14 cellular contexts compared by ENCODE assay signal in the genomic region with DNA sequence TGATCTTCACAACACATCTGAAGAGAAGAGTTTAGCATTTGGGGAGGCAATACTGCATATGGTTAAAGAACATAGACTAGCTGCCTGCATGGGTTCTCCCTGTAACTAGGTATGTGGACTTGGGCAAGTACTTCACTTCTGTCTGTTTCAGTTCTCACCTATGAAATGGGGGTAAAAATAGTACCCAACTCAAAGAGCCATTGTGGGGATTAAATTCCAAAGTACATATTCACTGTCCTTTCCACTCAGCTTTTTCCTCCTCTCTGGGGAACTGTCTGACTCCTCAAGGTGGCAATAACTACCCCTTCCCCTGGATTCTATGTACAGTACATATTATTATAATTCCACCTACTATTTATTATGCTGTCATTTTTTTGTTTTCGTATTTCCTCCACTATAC.
"Had no signal": no experiment of that assay in that cellular context is flagged by ENCODE, and none has a peak within 500 bp of the region (broad histone marks: within the 10 kb centered on the region; RNA-seq: fewer than 3 reads in every experiment).

No MANE protein-coding gene starts in this region.

- DNase-seq: activated CD4-positive, alpha-beta T cell treated with anti-CD3 and anti-CD28 coated beads, Interleukin-2, amount 50 U/mL, for 1 hour; activated CD4-positive, CD25-positive, alpha-beta regulatory T cell; activated naive CD4-positive, alpha-beta T cell treated with anti-CD3 and anti-CD28 coated beads, Interleukin-2, amount 10 ng/mL, durations not matched to agents 7 days and 5 days; effector CD8-positive, alpha-beta T cell; esophagus squamous epithelium; right cardiac atrium; SHP77; SK-N-SH; stimulated activated CD4-positive, alpha-beta T cell treated with anti-CD3 and anti-CD28 coated beads, Interleukin-2, amount 100 ng/mL, for 24 hours; testis; upper lobe of left lung had no signal

- H3K27ac ChIP-seq: esophagus squamous epithelium, prostate gland, testis, upper lobe of left lung had no signal

- H3K4me3 ChIP-seq: esophagus squamous epithelium, prostate gland, testis, upper lobe of left lung had no signal

- H3K27me3 ChIP-seq: esophagus squamous epithelium, testis, upper lobe of left lung had no signal

- H3K9me3 ChIP-seq: esophagus squamous epithelium, prostate gland, SK-N-SH, testis, upper lobe of left lung had no signal

- H3K9me3 Mint-ChIP-seq: activated naive CD4-positive, alpha-beta T cell treated with anti-CD3 and anti-CD28 coated beads, Interleukin-2, amount 10 ng/mL, durations not matched to agents 7 days and 5 days; dendritic cell treated with granulocyte-macrophage colony-stimulating factor and Interleukin-4, amounts not matched to agents 40 ng/mL and 50 ng/mL, for 4 days; T-helper 2 cell treated with Interferon-gamma antibody and Interleukin-4, amounts not matched to agents 5 μg/mL and 100 μg/mL, for 36 hours had no signal

- H3K4me1 Mint-ChIP-seq: activated naive CD4-positive, alpha-beta T cell treated with anti-CD3 and anti-CD28 coated beads, Interleukin-2, amount 10 ng/mL, durations not matched to agents 7 days and 5 days had no signal

- H3K4me3 Mint-ChIP-seq: activated naive CD4-positive, alpha-beta T cell treated with anti-CD3 and anti-CD28 coated beads, Interleukin-2, amount 10 ng/mL, durations not matched to agents 7 days and 5 days; dendritic cell treated with granulocyte-macrophage colony-stimulating factor and Interleukin-4, amounts not matched to agents 40 ng/mL and 50 ng/mL, for 4 days; T-helper 2 cell treated with Interferon-gamma antibody and Interleukin-4, amounts not matched to agents 5 μg/mL and 100 μg/mL, for 36 hours had no signal

- H3K4me1 ChIP-seq: esophagus squamous epithelium, prostate gland, testis, upper lobe of left lung had no signal

- H3K27me3 Mint-ChIP-seq: activated naive CD4-positive, alpha-beta T cell treated with anti-CD3 and anti-CD28 coated beads, Interleukin-2, amount 10 ng/mL, durations not matched to agents 7 days and 5 days; dendritic cell treated with granulocyte-macrophage colony-stimulating factor and Interleukin-4, amounts not matched to agents 40 ng/mL and 50 ng/mL, for 4 days had no signal

- H3K9ac ChIP-seq: SK-N-SH had no signal

- ATAC-seq: right cardiac atrium had no signal

- H3K27ac Mint-ChIP-seq: activated naive CD4-positive, alpha-beta T cell treated with anti-CD3 and anti-CD28 coated beads, Interleukin-2, amount 10 ng/mL, durations not matched to agents 7 days and 5 days; dendritic cell treated with granulocyte-macrophage colony-stimulating factor and Interleukin-4, amounts not matched to agents 40 ng/mL and 50 ng/mL, for 4 days; T-helper 2 cell treated with Interferon-gamma antibody and Interleukin-4, amounts not matched to agents 5 μg/mL and 100 μg/mL, for 36 hours had no signal

- H3K36me3 ChIP-seq: prostate gland had no signal

- H3K4me2 ChIP-seq: SK-N-SH had no signal
